Comparison of ENCODE assay signal across 22 cellular contexts in genomic region chr18:63689064-63689463, GRCh38. TPM values are rescaled to one million over a fixed set of nuclear protein-coding genes. Genes with fewer than 3 reads are reported as not detected.
A peak's percentile ranks its signal among the peaks of the same experiment; 100 is the strongest.
DNase-seq lines count a peak whose midpoint lies in the region; ATAC-seq and TF ChIP-seq lines count a peak whose summit lies in the region.
"Had no signal": no experiment of that assay in that cellular context is flagged by ENCODE, and none has a peak within 500 bp of the region (broad histone marks: within the 10 kb centered on the region; RNA-seq: fewer than 3 reads in every experiment).

No MANE protein-coding gene starts in this region.

- no TSS peak for BruUV-seq in IMR-90 (replicated peaks; lab: Mats Ljungman, UMichigan)
- no TSS peak for BruUV-seq in PC-9 (replicated peaks; lab: Mats Ljungman, UMichigan)

- H2BK5ac ChIP-seq in IMR-90 (ENCODE audit: low read depth, low read length, poor library complexity, severe bottlenecking) = no peak overlapping the region

- H3K4me1 ChIP-seq in IMR-90 (ENCODE audit: control insufficient read depth, insufficient read depth, low read length) = no peaks in the 10 kb centered on the region; the same call in 1 of the 2 replicates
- peaks cover 17% of the 10 kb centered on the region for H3K4me1 ChIP-seq in PC-9 (replicated peaks; ENCODE audit: insufficient read depth)

- CTCF ChIA-PET in IMR-90 (lab: Yijun Ruan, JAX) = interaction anchor here (0.5 to 0.6 kb wide), 2 partner anchors 11 to 40 kb away, joined by 5 to 6 read pairs; no protein-coding TSS in a partner anchor
- CTCF ChIA-PET in PC-9 (lab: Charles Lee) = no interaction called here

- no peak overlapping the region for H3K4ac ChIP-seq in IMR-90 (ENCODE audit: low read depth, low read length)

- no peak for TF ChIP-seq POLR2A in IMR-90 (IDR thresholded peaks at IDR 0.05; ENCODE audit: low read depth, low read length)

- H3K27me3 ChIP-seq in IMR-90 (ENCODE audit: control insufficient read depth, insufficient read depth, low read length) = no peaks in the 10 kb centered on the region
- no peaks in the 10 kb centered on the region for H3K27me3 ChIP-seq in PC-9 (ENCODE audit: insufficient read depth, low read depth)

- H3K18ac ChIP-seq in IMR-90 (ENCODE audit: low read depth, low read length) = no peak overlapping the region

- no peak for TF ChIP-seq RAD21 in IMR-90 (IDR thresholded peaks at IDR 0.05; ENCODE audit: low read length)

- POLR2A ChIA-PET in IMR-90 (lab: Charles Lee; ENCODE audit: unreplicated experiment) (no interaction called here), PC-9 (lab: Charles Lee; ENCODE audit: unreplicated experiment) (interaction anchor here (0.7 kb wide), 1 partner anchor 11 kb away, joined by 6 read pairs; no protein-coding TSS in a partner anchor)

- H3K14ac ChIP-seq in IMR-90 (replicated peaks; ENCODE audit: low read depth, low read length) = no peak overlapping the region

- no peak overlapping the region; the same call in 2 of the 3 replicates for H2BK15ac ChIP-seq in IMR-90 (ENCODE audit: low read depth, low read length)

- H3K4me2 ChIP-seq in IMR-90 (ENCODE audit: low read depth, low read length) (no peak overlapping the region), PC-9 (peak overlapping the region; percentile 34; the same call in 1 of the 2 replicates)
- H3K4me2 ChIP-seq: GM23338 had no signal

- TF ChIP-seq CTCF in IMR-90 (conservative IDR thresholded peaks at IDR 0.05; ENCODE audit: low read depth, low read length) = no peak
- no peak for TF ChIP-seq CTCF in PC-9 (conservative IDR thresholded peaks at IDR 0.05)

- no peak overlapping the region for H3K23ac ChIP-seq in IMR-90 (ENCODE audit: low read depth, low read length)

- no peaks in the 10 kb centered on the region for H3K9me2 ChIP-seq in PC-9 (ENCODE audit: insufficient read depth)

- no peaks in the 10 kb centered on the region; the same call in 1 of the 2 replicates for H3K9me3 ChIP-seq in IMR-90 (ENCODE audit: control insufficient read depth, insufficient read depth, low read length)
- no peaks in the 10 kb centered on the region; the same call in 1 of the 2 replicates for H3K9me3 ChIP-seq in PC-9 (ENCODE audit: insufficient read depth, low read depth)

- intact Hi-C loops in IMR-90 (cut with micrococcal nuclease) = no loop called here
- intact Hi-C loops in PC-9 (cut with micrococcal nuclease; ENCODE audit: unreplicated experiment) = no loop called here

- no peaks in the 10 kb centered on the region for H4K20me1 ChIP-seq in IMR-90 (ENCODE audit: insufficient read depth, low read length)
- no peaks in the 10 kb centered on the region for H4K20me1 ChIP-seq in PC-9 (ENCODE audit: insufficient read depth)

- H3K56ac ChIP-seq in IMR-90 (ENCODE audit: extremely low read depth, insufficient read depth, low read length) = no peak overlapping the region

- H4K8ac ChIP-seq in IMR-90 (ENCODE audit: low read depth in 2 of 2, low read length in 2 of 2) = no peak overlapping the region

- in situ Hi-C loops in IMR-90 (cut with MboI; ENCODE audit: low sequenced_read_pairs) = no loop called here

- no peak overlapping the region for H2BK20ac ChIP-seq in IMR-90 (ENCODE audit: low read depth, low read length)

- no peaks in the 10 kb centered on the region for H3K79me2 ChIP-seq in PC-9 (ENCODE audit: low read depth)

- H4K5ac ChIP-seq in IMR-90 (ENCODE audit: low read depth, low read length) = no peak overlapping the region

- H4K91ac ChIP-seq in IMR-90 (ENCODE audit: insufficient read depth, low read depth, low read length) = no peak overlapping the region

- H2AFZ ChIP-seq in IMR-90 (replicated peaks; ENCODE audit: low read length, poor library complexity) (no peak overlapping the region), PC-9 (peak overlapping the region; percentile 45; the same call in 1 of the 2 replicates)
- H2AFZ ChIP-seq: GM23338 had no signal

- H3K9me1 ChIP-seq in IMR-90 (ENCODE audit: insufficient read depth, low read length) = no peaks in the 10 kb centered on the region

- no CpG with 5 or more reads among the region's 2 CpGs for WGBS in IMR-90 (ENCODE audit: extremely low coverage in 2 of 2, insufficient read length in 1 of 2), 2 experiments

- H3K4me3 ChIP-seq in IMR-90 (ENCODE audit: insufficient read depth, low read depth, low read length) (no peak overlapping the region), PC-9 (no peak overlapping the region)
- H3K4me3 ChIP-seq: GM12878, GM23338 had no signal

- no peak overlapping the region for H2AK9ac ChIP-seq in IMR-90 (replicated peaks; ENCODE audit: low read depth, low read length, poor library complexity)

- DNase-seq in AML-193 (lab: John Stamatoyannopoulos, UW) = peak; percentile 7 to 20
- DNase-seq in IMR-90 = no peak
- DNase-seq in PC-9 = peak in 1 of 2 experiments; percentile 57
- DNase-seq in NCI-H1436 treated with DMSO at 0.1 percent for 48 hours (lab: John Stamatoyannopoulos, UW) = no peak
- DNase-seq in effector CD8-positive, alpha-beta T cell (lab: John Stamatoyannopoulos, UW) = no peak
- DNase-seq: ACHN; C1 segment of cervical spinal cord; Calu3; CD4-positive, alpha-beta memory T cell; COR-L47; DMS153; DND-41; H9 had no signal

- H3K36me3 ChIP-seq in IMR-90 (ENCODE audit: control insufficient read depth, insufficient read depth, low read length) (no peaks in the 10 kb centered on the region), PC-9 (ENCODE audit: low read depth) (no peaks in the 10 kb centered on the region)

- H2BK120ac ChIP-seq in IMR-90 (ENCODE audit: low read depth, low read length) = no peak overlapping the region

- no peaks in the 10 kb centered on the region for H3F3A ChIP-seq in PC-9 (ENCODE audit: insufficient read depth, low read depth)

- H3K27ac ChIP-seq in IMR-90 (ENCODE audit: insufficient read depth, low read length) (no peak overlapping the region), PC-9 (0 out of 2 replicates have a peak overlapping the region, but pooled peaks have one; percentile 17)
- H3K27ac ChIP-seq: 22Rv1 had no signal

- ATAC-seq in IMR-90 (ENCODE audit: low read depth) (no peak), esophagus mucosa (peak; percentile 98), GM18861 (IDR thresholded peaks at IDR 0.05; ENCODE audit: unreplicated experiment) (no peak), HG03565 (IDR thresholded peaks at IDR 0.05; ENCODE audit: unreplicated experiment) (no peak)
- ATAC-seq: GM12878, GM23338, HCT116 had no signal

- H3K9ac ChIP-seq in IMR-90 (ENCODE audit: low read depth, low read length) = no peak overlapping the region

- dilution Hi-C loops in IMR-90 (cut with HindIII; ENCODE audit: low sequenced_read_pairs, unreplicated experiment) = no loop called here

- H2AK5ac ChIP-seq in IMR-90 (ENCODE audit: low read depth, low read length) = no peak overlapping the region

- H3K79me1 ChIP-seq in IMR-90 (ENCODE audit: low read depth in 1 of 2, low read length in 2 of 2) = no peaks in the 10 kb centered on the region

TF ChIP-seq in IMR-90, 13 proteins besides CTCF, POLR2A, EP300 and RAD21:
- TF ChIP-seq BHLHE40 (IDR thresholded peaks at IDR 0.05; ENCODE audit: low read depth, low read length) = no peak
- TF ChIP-seq CEBPB (IDR thresholded peaks at IDR 0.05; ENCODE audit: low read depth, low read length) = peak; percentile 30; the same call in 1 of the 2 replicates
TF ChIP-seq in IMR-90: peak in this region for 1.

RNA-seq across cellular contexts. Expression of gene SERPINB11, which starts 13.7 kb away (rescaled TPM):
- total RNA-seq in IMR-90 (2012; rRNA removed) (0.18 TPM in 1 of 2 replicates, not detected in the other), PC-9 (2021) (not detected in 2 replicates), esophagus mucosa (7.1 TPM)
- 0.12 TPM in 1 of 2 replicates, not detected in the other for polyA plus RNA-seq in IMR-90 (2012; rRNA removed)
- polyA plus RNA-seq in IMR-90 (2012; cell fraction: cytosol; rRNA removed) = not detected in 2 replicates
- 0.05 TPM in 2 replicates for polyA plus RNA-seq in IMR-90 (2012; cell fraction: nucleus; rRNA removed; ENCODE audit: low replicate concordance)
- total RNA-seq: Calu3; CD4-positive, alpha-beta memory T cell; GM12878; GM23338; H4; H9 had no signal
- polyA plus RNA-seq: BJ; CD4-positive, alpha-beta memory T cell; GM12878; GM23338 had no signal

RNA-seq across cellular contexts. Expression of gene SERPINB3, which starts 27.4 kb away (rescaled TPM):
- total RNA-seq in IMR-90 (2012; rRNA removed) = not detected in 2 replicates
- not detected in 2 replicates for polyA plus RNA-seq in IMR-90 (2012; rRNA removed)
- polyA plus RNA-seq in IMR-90 (2012; cell fraction: cytosol; rRNA removed) = not detected in 2 replicates
- not detected in 2 replicates for polyA plus RNA-seq in IMR-90 (2012; cell fraction: nucleus; rRNA removed; ENCODE audit: low replicate concordance)
- not detected in 2 replicates for total RNA-seq in PC-9 (2021)
- 879 TPM for total RNA-seq in esophagus mucosa
- total RNA-seq: CD4-positive, alpha-beta memory T cell; GM12878; H4 had no signal
- polyA plus RNA-seq: BJ; CD4-positive, alpha-beta memory T cell; GM12878 had no signal

RNA-seq across cellular contexts. Expression of gene SERPINB4, which starts 45.0 kb away (rescaled TPM):
- total RNA-seq in IMR-90 (2012; rRNA removed) = not detected in 2 replicates
- not detected in 2 replicates for polyA plus RNA-seq in IMR-90 (2012; rRNA removed)
- polyA plus RNA-seq in IMR-90 (2012; cell fraction: cytosol; rRNA removed) = not detected in 2 replicates
- not detected in 2 replicates for polyA plus RNA-seq in IMR-90 (2012; cell fraction: nucleus; rRNA removed; ENCODE audit: low replicate concordance)
- total RNA-seq in PC-9 (2021) = not detected in 2 replicates
- 418 TPM for total RNA-seq in esophagus mucosa
- total RNA-seq: Calu3; CD4-positive, alpha-beta memory T cell; GM12878; H4 had no signal
- polyA plus RNA-seq: CD4-positive, alpha-beta memory T cell; GM12878 had no signal

Comparison
In these comparisons a context has a peak if more than half of its experiments do, and no peak if none do; other contexts are left out.
1. DNase-seq: peak in AML-193 (2 of 2); none in IMR-90 (single experiment), NCI-H1436 treated with DMSO at 0.1 percent for 48 hours (single experiment) and effector CD8-positive, alpha-beta T cell (single experiment).
2. RNA of gene SERPINB3, which starts 27.4 kb away (total RNA-seq): 879 TPM in esophagus mucosa (single experiment); not detected in IMR-90 and not detected in PC-9; every median in the first group is over 100 times any median in the second.
3. RNA of gene SERPINB4, which starts 45.0 kb away (total RNA-seq): 418 TPM in esophagus mucosa (single experiment); not detected in IMR-90 and not detected in PC-9; every median in the first group is over 100 times any median in the second.